32 cellular contexts compared by ENCODE assay signal in genomic region chr2:201638331-201638730, GRCh38.
"Had no signal": no experiment of that assay in that cellular context is flagged by ENCODE, and none has a peak within 500 bp of the region (broad histone marks: within the 10 kb centered on the region; RNA-seq: fewer than 3 reads in every experiment).

No MANE protein-coding gene starts in this region.

- H2AFZ ChIP-seq: PC-9 had no signal

- H3K36me3 ChIP-seq: breast epithelium had no signal

- DNase-seq: activated CD4-positive, alpha-beta T cell treated with anti-CD3 and anti-CD28 coated beads for 36 hours; activated CD4-positive, alpha-beta T cell treated with anti-CD3 and anti-CD28 coated beads, Interleukin-2, amount 10 ng/mL, durations not matched to agents 7 days and 5 days; activated CD4-positive, alpha-beta T cell treated with anti-CD3 and anti-CD28 coated beads, Interleukin-2, amount 50 U/mL, for 48 hours; activated CD8-positive, alpha-beta T cell treated with anti-CD3 and anti-CD28 coated beads, Interleukin-2, amount 10 ng/mL, durations not matched to agents 7 days and 5 days; activated effector memory CD4-positive, alpha-beta T cell treated with anti-CD3 and anti-CD28 coated beads, Interleukin-2, amount 50 U/mL, for 16 hours; activated naive CD4-positive, alpha-beta T cell; activated naive CD4-positive, alpha-beta T cell treated with anti-CD3 and anti-CD28 coated beads, Interleukin-2, amount 50 U/mL, for 16 hours; activated naive CD8-positive, alpha-beta T cell treated with anti-CD3 and anti-CD28 coated beads for 36 hours; activated T-cell treated with anti-CD3 and anti-CD28 coated beads for 4 hours; activated T-cell treated with anti-CD3 and anti-CD28 coated beads, Interleukin-2, amount 50 U/mL, for 4 hours; amygdala; body of pancreas; NCI-H1092 treated with DMSO at 0.1 percent for 48 hours; NCI-H1417; NCI-H146; NCI-H187; NCI-H2029 treated with DMSO at 0.1 percent for 48 hours; NCI-H2107; NCI-H2171; NCI-H510A; NCI-H526; NCI-H748 treated with DMSO at 0.1 percent for 48 hours; NK-92 treated with Interleukin-12 subunit alpha and Interleukin-12 subunit beta, amount 100 ng/mL, for 24 hours; PC-9 had no signal

- H3K27me3 ChIP-seq: ascending aorta, body of pancreas, breast epithelium had no signal

- H3K9ac ChIP-seq: KMS-11 had no signal

- H3K9me3 ChIP-seq: ascending aorta, body of pancreas, breast epithelium had no signal

- H3K4me3 ChIP-seq: ascending aorta, body of pancreas, breast epithelium, PC-9 had no signal

- H3K27ac ChIP-seq: ascending aorta, body of pancreas, breast epithelium, KMS-11, PC-9, RWPE1 had no signal

- H3K4me2 ChIP-seq: KMS-11, PC-9 had no signal

- H3K4me1 ChIP-seq: ascending aorta, breast epithelium had no signal

- ATAC-seq: activated CD4-positive, CD25-positive, alpha-beta regulatory T cell treated with anti-CD3 and anti-CD28 coated beads, Interleukin-2, amount 50 U/mL, for 24 hours; activated CD8-positive, alpha-beta T cell treated with anti-CD3 and anti-CD28 coated beads, Interleukin-2, amount 10 ng/mL, durations not matched to agents 7 days and 5 days; activated T-cell treated with anti-CD3 and anti-CD28 coated beads, Interleukin-2, amount 50 U/mL, for 4 hours; activated T-helper 17 cell treated with anti-CD3 and anti-CD28 coated beads, Interleukin-2, amount 50 U/mL, for 72 hours; body of pancreas; Right ventricle myocardium inferior; WTC11 had no signal
